Comparison of ENCODE assay signal across 13 cellular contexts in genomic region chr11:3046190-3046589, GRCh38. TPM values are rescaled to one million over a fixed set of nuclear protein-coding genes. Genes with fewer than 3 reads are reported as not detected.
DNase-seq lines count a peak whose midpoint lies in the region; ATAC-seq, FAIRE-seq and TF ChIP-seq lines count a peak whose summit lies in the region.
"Had no signal": no experiment of that assay in that cellular context is flagged by ENCODE, and none has a peak within 500 bp of the region (broad histone marks: within the 10 kb centered on the region; RNA-seq: fewer than 3 reads in every experiment).

No MANE protein-coding gene starts in this region.

- H2AFZ ChIP-seq in OCI-LY3 (ENCODE audit: low read depth, low read length) = no peak overlapping the region
- no peak overlapping the region for H2AFZ ChIP-seq in endothelial cell of umbilical vein (ENCODE audit: low read depth, low read length)

- H3K27me3 Mint-ChIP-seq in activated CD4-positive, alpha-beta T cell treated with anti-CD3 and anti-CD28 coated beads, Interleukin-2, amount 10 ng/mL, durations not matched to agents 7 days and 5 days = no peaks in the 10 kb centered on the region
- no peaks in the 10 kb centered on the region for H3K27me3 Mint-ChIP-seq in osteocyte (ENCODE audit: unreplicated experiment)
- H3K27me3 Mint-ChIP-seq in CD8-positive, alpha-beta T cell (ENCODE audit: low read depth) = no peaks in the 10 kb centered on the region
- H3K27me3 Mint-ChIP-seq: activated CD8-positive, alpha-beta memory T cell treated with anti-CD3 and anti-CD28 coated beads, Interleukin-2, amount 10 ng/mL, durations not matched to agents 7 days and 5 days; activated naive CD8-positive, alpha-beta T cell treated with anti-CD3 and anti-CD28 coated beads, Interleukin-2, amount 50 U/mL, for 24 hours had no signal

- peaks cover 22% of the 10 kb centered on the region for H3K36me3 Mint-ChIP-seq in activated CD4-positive, alpha-beta T cell treated with anti-CD3 and anti-CD28 coated beads, Interleukin-2, amount 10 ng/mL, durations not matched to agents 7 days and 5 days (ENCODE audit: low read depth)
- H3K36me3 Mint-ChIP-seq in osteocyte (ENCODE audit: unreplicated experiment) = peaks cover 36% of the 10 kb centered on the region
- H3K36me3 Mint-ChIP-seq in CD8-positive, alpha-beta T cell = peaks cover 49% of the 10 kb centered on the region

- 87 to 95% (median 90%) methylated on average over 12 of the region's 12 CpGs for WGBS in ovary, 3 donors

- no peak overlapping the region for H3K4me2 ChIP-seq in OCI-LY3 (ENCODE audit: low read length)
- no peak overlapping the region for H3K4me2 ChIP-seq in endothelial cell of umbilical vein (ENCODE audit: insufficient read depth, low read length)

- H3K4me3 Mint-ChIP-seq in activated CD4-positive, alpha-beta T cell treated with anti-CD3 and anti-CD28 coated beads, Interleukin-2, amount 10 ng/mL, durations not matched to agents 7 days and 5 days = no peak overlapping the region
- H3K4me3 Mint-ChIP-seq in osteocyte (ENCODE audit: unreplicated experiment) = no peak overlapping the region
- no peak overlapping the region for H3K4me3 Mint-ChIP-seq in CD8-positive, alpha-beta T cell
- H3K4me3 Mint-ChIP-seq: activated CD8-positive, alpha-beta memory T cell treated with anti-CD3 and anti-CD28 coated beads, Interleukin-2, amount 10 ng/mL, durations not matched to agents 7 days and 5 days; activated naive CD8-positive, alpha-beta T cell treated with anti-CD3 and anti-CD28 coated beads, Interleukin-2, amount 50 U/mL, for 24 hours had no signal

- CTCF ChIA-PET in activated CD4-positive, alpha-beta T cell treated with anti-CD3 and anti-CD28 coated beads, Interleukin-2, amount 10 ng/mL, durations not matched to agents 7 days and 5 days (lab: Charles Lee) = interaction anchor here (1.2 to 2.8 kb wide), 5 partner anchors 9 to 96 kb away, joined by 3 to 13 read pairs (median 4); no protein-coding TSS in a partner anchor
- CTCF ChIA-PET in endothelial cell of umbilical vein (lab: Charles Lee) = interaction anchor here (0.7 to 2.1 kb wide), 6 partner anchors 8 to 116 kb away, joined by 3 to 8 read pairs (median 3); partner anchors contain the start of gene PHLDA2
- CTCF ChIA-PET in CD8-positive, alpha-beta T cell (lab: Charles Lee) = interaction anchor here (1.3 kb wide), 1 partner anchor 513 kb away, joined by 3 read pairs; no protein-coding TSS in a partner anchor

- H3K9ac ChIP-seq in OCI-LY3 (ENCODE audit: low read length) = no peak overlapping the region
- no peak overlapping the region for H3K9ac ChIP-seq in endothelial cell of umbilical vein (replicated peaks; ENCODE audit: extremely low read depth, insufficient read depth, low read length)

- TF ChIP-seq POLR2A in endothelial cell of umbilical vein (IDR thresholded peaks at IDR 0.05; ENCODE audit: low read depth, low read length) (no peak), ovary (IDR thresholded peaks at IDR 0.05) (no peak)

- no peak for DNase-seq in activated CD4-positive, alpha-beta T cell treated with anti-CD3 and anti-CD28 coated beads, Interleukin-2, amount 10 ng/mL, durations not matched to agents 7 days and 5 days
- no peak for DNase-seq in activated CD4-positive, alpha-beta T cell treated with anti-CD3 and anti-CD28 coated beads for 48 hours
- DNase-seq in endothelial cell of umbilical vein (ENCODE audit: low read depth, low spot score) (no peak), osteocyte (ENCODE audit: extremely low spot score, unreplicated experiment) (no peak), ovary (no peak)
- DNase-seq in CD8-positive, alpha-beta T cell = no peak
- DNase-seq: activated CD8-positive, alpha-beta memory T cell treated with anti-CD3 and anti-CD28 coated beads, Interleukin-2, amount 10 ng/mL, durations not matched to agents 7 days and 5 days; activated naive CD8-positive, alpha-beta T cell treated with anti-CD3 and anti-CD28 coated beads, Interleukin-2, amount 50 U/mL, for 24 hours; uterus had no signal

- H3K9me3 ChIP-seq in OCI-LY3 (ENCODE audit: insufficient read depth, low read length) = no peaks in the 10 kb centered on the region
- no peaks in the 10 kb centered on the region for H3K9me3 ChIP-seq in endothelial cell of umbilical vein (replicated peaks; ENCODE audit: control insufficient read depth, insufficient read depth, low read length)
- no peaks in the 10 kb centered on the region for H3K9me3 ChIP-seq in ovary
- no peaks in the 10 kb centered on the region for H3K9me3 ChIP-seq in CD8-positive, alpha-beta T cell (ENCODE audit: low read length)
- H3K9me3 ChIP-seq: pancreas, uterus had no signal

- BruUV-seq in endothelial cell of umbilical vein (replicated peaks; lab: Mats Ljungman, UMichigan) = no TSS peak

- dilution Hi-C loops in endothelial cell of umbilical vein (cut with MboI; ENCODE audit: extremely low pct_ligation_motif_present, low sequenced_read_pairs) = no loop called here

- TF ChIP-seq CTCF in OCI-LY3 (IDR thresholded peaks at IDR 0.05; ENCODE audit: low read depth, low read length) (peak; percentile 33), endothelial cell of umbilical vein (IDR thresholded peaks at IDR 0.05; ENCODE audit: extremely low read depth in 1 of 2, insufficient read depth in 1 of 2, low read depth in 1 of 2, low read length in 2 of 2) (peak; percentile 3 to 29), osteocyte (IDR thresholded peaks at IDR 0.05) (peak; percentile 21), ovary (IDR thresholded peaks at IDR 0.05) (no peak)
- no peak for TF ChIP-seq CTCF in CD8-positive, alpha-beta T cell (IDR thresholded peaks at IDR 0.05)

- peak overlapping the region; percentile 60 for H3K27ac Mint-ChIP-seq in activated CD4-positive, alpha-beta T cell treated with anti-CD3 and anti-CD28 coated beads, Interleukin-2, amount 10 ng/mL, durations not matched to agents 7 days and 5 days
- H3K27ac Mint-ChIP-seq in osteocyte (ENCODE audit: unreplicated experiment) = no peak overlapping the region
- no peak overlapping the region for H3K27ac Mint-ChIP-seq in CD8-positive, alpha-beta T cell
- H3K27ac Mint-ChIP-seq: activated CD8-positive, alpha-beta memory T cell treated with anti-CD3 and anti-CD28 coated beads, Interleukin-2, amount 10 ng/mL, durations not matched to agents 7 days and 5 days; activated naive CD8-positive, alpha-beta T cell treated with anti-CD3 and anti-CD28 coated beads, Interleukin-2, amount 50 U/mL, for 24 hours had no signal

- H3K36me3 ChIP-seq in OCI-LY3 (replicated peaks; ENCODE audit: low read depth, low read length) = peaks cover 19% of the 10 kb centered on the region
- peaks cover 0 to 7% of the 10 kb centered on the region in 2 experiments for H3K36me3 ChIP-seq in endothelial cell of umbilical vein (ENCODE audit: control insufficient read depth in 2 of 2, extremely low read depth in 1 of 2, insufficient read depth in 2 of 2, low read length in 2 of 2)
- H3K36me3 ChIP-seq in ovary = no peaks in the 10 kb centered on the region
- peaks cover 9% of the 10 kb centered on the region for H3K36me3 ChIP-seq in CD8-positive, alpha-beta T cell (ENCODE audit: insufficient read depth, low read length)
- H3K36me3 ChIP-seq: uterus had no signal

- no peaks in the 10 kb centered on the region for H3K9me3 Mint-ChIP-seq in activated CD4-positive, alpha-beta T cell treated with anti-CD3 and anti-CD28 coated beads, Interleukin-2, amount 10 ng/mL, durations not matched to agents 7 days and 5 days
- H3K9me3 Mint-ChIP-seq in osteocyte (ENCODE audit: unreplicated experiment) = no peaks in the 10 kb centered on the region
- no peaks in the 10 kb centered on the region for H3K9me3 Mint-ChIP-seq in CD8-positive, alpha-beta T cell
- H3K9me3 Mint-ChIP-seq: activated naive CD8-positive, alpha-beta T cell treated with anti-CD3 and anti-CD28 coated beads, Interleukin-2, amount 50 U/mL, for 24 hours had no signal

- H4K20me1 ChIP-seq in OCI-LY3 (ENCODE audit: insufficient read depth, low read length) = peaks cover 50% of the 10 kb centered on the region
- no peaks in the 10 kb centered on the region for H4K20me1 ChIP-seq in endothelial cell of umbilical vein (replicated peaks; ENCODE audit: control insufficient read depth, extremely low read depth, insufficient read depth, low read length)

- peaks cover 23% of the 10 kb centered on the region for H3K4me1 ChIP-seq in OCI-LY3 (ENCODE audit: low read length)
- H3K4me1 ChIP-seq in endothelial cell of umbilical vein (ENCODE audit: control insufficient read depth, extremely low read depth, insufficient read depth, low read length) = peaks cover 19% of the 10 kb centered on the region
- peaks cover 4% of the 10 kb centered on the region for H3K4me1 ChIP-seq in ovary (ENCODE audit: insufficient read depth)
- no peaks in the 10 kb centered on the region for H3K4me1 ChIP-seq in CD8-positive, alpha-beta T cell (ENCODE audit: insufficient read depth, low read length)

- intact Hi-C loops in endothelial cell of umbilical vein (cut with micrococcal nuclease) = no loop called here
- intact Hi-C loops in ovary (cut with DNase I) = loop anchor here in 1 of 4 donors (10.0 kb wide), 1 partner anchor 359 kb away; no protein-coding TSS in a partner anchor
- intact Hi-C loops in CD8-positive, alpha-beta T cell (cut with DNase I, micrococcal nuclease) = no loop called here

- ATAC-seq in CD8-positive, alpha-beta T cell = no peak
- ATAC-seq in GM18520 (IDR thresholded peaks at IDR 0.05; ENCODE audit: unreplicated experiment) = no peak
- ATAC-seq: activated CD8-positive, alpha-beta memory T cell treated with anti-CD3 and anti-CD28 coated beads, Interleukin-2, amount 10 ng/mL, durations not matched to agents 7 days and 5 days; activated naive CD8-positive, alpha-beta T cell treated with anti-CD3 and anti-CD28 coated beads, Interleukin-2, amount 50 U/mL, for 24 hours; pancreas had no signal

- no peak for FAIRE-seq in endothelial cell of umbilical vein (lab: Jason Lieb, UNC)
- FAIRE-seq: pancreas, RCC 7860 had no signal

- H3K79me2 ChIP-seq in OCI-LY3 (ENCODE audit: low read length) = peaks cover 80% of the 10 kb centered on the region
- H3K79me2 ChIP-seq in endothelial cell of umbilical vein (ENCODE audit: control insufficient read depth, insufficient read depth, low read length) = peaks cover 79% of the 10 kb centered on the region

- POLR2A ChIA-PET in activated CD4-positive, alpha-beta T cell treated with anti-CD3 and anti-CD28 coated beads, Interleukin-2, amount 10 ng/mL, durations not matched to agents 7 days and 5 days (lab: Charles Lee) = no interaction called here
- POLR2A ChIA-PET in endothelial cell of umbilical vein (lab: Charles Lee) = no interaction called here
- POLR2A ChIA-PET in CD8-positive, alpha-beta T cell (lab: Charles Lee) = no interaction called here

- H3K4me1 Mint-ChIP-seq in activated CD4-positive, alpha-beta T cell treated with anti-CD3 and anti-CD28 coated beads, Interleukin-2, amount 10 ng/mL, durations not matched to agents 7 days and 5 days = peaks cover 21% of the 10 kb centered on the region
- peaks cover 71% of the 10 kb centered on the region for H3K4me1 Mint-ChIP-seq in osteocyte (ENCODE audit: unreplicated experiment)
- H3K4me1 Mint-ChIP-seq in CD8-positive, alpha-beta T cell (ENCODE audit: low read depth) = peaks cover 20% of the 10 kb centered on the region

- no peaks in the 10 kb centered on the region for H3K9me1 ChIP-seq in endothelial cell of umbilical vein (replicated peaks; ENCODE audit: control insufficient read depth, extremely low read depth, insufficient read depth, low read length)

- no peak overlapping the region for H3K4me3 ChIP-seq in OCI-LY3 (ENCODE audit: low read length)
- no peak overlapping the region for H3K4me3 ChIP-seq in endothelial cell of umbilical vein (replicated peaks in 1 of 3; ENCODE audit: insufficient read depth in 1 of 3, low read depth in 1 of 3, low read length in 3 of 3)
- no peak overlapping the region for H3K4me3 ChIP-seq in ovary
- H3K4me3 ChIP-seq in CD8-positive, alpha-beta T cell (ENCODE audit: low read depth, low read length) = no peak overlapping the region
- H3K4me3 ChIP-seq: pancreas, uterus had no signal

- no peak for TF ChIP-seq EP300 in ovary (IDR thresholded peaks at IDR 0.05)

- H3K27ac ChIP-seq in OCI-LY3 (ENCODE audit: low read length) = no peak overlapping the region
- H3K27ac ChIP-seq in endothelial cell of umbilical vein (ENCODE audit: insufficient read depth, low read depth, low read length) = no peak overlapping the region
- no peak overlapping the region for H3K27ac ChIP-seq in ovary
- H3K27ac ChIP-seq in CD8-positive, alpha-beta T cell (ENCODE audit: low read depth, low read length) = no peak overlapping the region
- H3K27ac ChIP-seq: pancreas, uterus had no signal

- H3K27me3 ChIP-seq in OCI-LY3 (ENCODE audit: low read depth, low read length) (no peaks in the 10 kb centered on the region), endothelial cell of umbilical vein (ENCODE audit: control insufficient read depth in 2 of 2, insufficient read depth in 2 of 2, low read length in 2 of 2) (no peaks in the 10 kb centered on the region), ovary (no peaks in the 10 kb centered on the region)
- H3K27me3 ChIP-seq in CD8-positive, alpha-beta T cell (ENCODE audit: insufficient read depth, low read length) = no peaks in the 10 kb centered on the region
- H3K27me3 ChIP-seq: pancreas, uterus had no signal

RNA-seq across cellular contexts. Expression of gene CARS1, which starts 11.0 kb away (rescaled TPM):
- total RNA-seq in activated CD4-positive, alpha-beta T cell treated with anti-CD3 and anti-CD28 coated beads, Interleukin-2, amount 10 ng/mL, durations not matched to agents 7 days and 5 days = 10 to 100 TPM; 81.4 to 97.6 TPM
- total RNA-seq in endothelial cell of umbilical vein (66.2 and 72.3 TPM in 2 replicates), osteocyte (134 and 148 TPM in 2 replicates), ovary (100 to 1,000 TPM in 1 of 7 donors, 10 to 100 TPM in 6; 12.5 to 148 (median 17.6) TPM)
- polyA plus RNA-seq in endothelial cell of umbilical vein (32.2 and 43.5 TPM in 2 replicates), ovary (10 to 100 TPM; 15.0 to 22.8 TPM)
- polyA plus RNA-seq in endothelial cell of umbilical vein (2011; cell fraction: cytosol; rRNA removed) = 38.6 and 42.2 TPM in 2 replicates
- polyA plus RNA-seq in endothelial cell of umbilical vein (2011; cell fraction: nucleus; rRNA removed) = 178 and 193 TPM in 2 replicates
- 57.1 and 59.4 TPM in 2 replicates for polyA plus RNA-seq in endothelial cell of umbilical vein (2012)
- polyA minus RNA-seq in endothelial cell of umbilical vein = 48.2 and 49.9 TPM in 2 replicates
- polyA minus RNA-seq in endothelial cell of umbilical vein (2011; cell fraction: cytosol; rRNA and poly(A)+ RNA removed) = 58.0 TPM
- polyA minus RNA-seq in endothelial cell of umbilical vein (2011; cell fraction: nucleus; rRNA and poly(A)+ RNA removed) = 45.8 and 48.3 TPM in 2 replicates
- total RNA-seq in CD8-positive, alpha-beta T cell = 10 to 100 TPM; 34.2 to 34.7 TPM

RNA-seq across cellular contexts. Expression of gene NAP1L4, which starts 54.1 kb away (rescaled TPM):
- 100 to 1,000 TPM; 354 to 367 TPM for total RNA-seq in activated CD4-positive, alpha-beta T cell treated with anti-CD3 and anti-CD28 coated beads, Interleukin-2, amount 10 ng/mL, durations not matched to agents 7 days and 5 days
- total RNA-seq in endothelial cell of umbilical vein = 173 and 177 TPM in 2 replicates
- 68.0 and 100.0 TPM in 2 replicates for polyA plus RNA-seq in endothelial cell of umbilical vein
- polyA plus RNA-seq in endothelial cell of umbilical vein (2011; cell fraction: cytosol; rRNA removed) = 112 and 117 TPM in 2 replicates
- 169 and 178 TPM in 2 replicates for polyA plus RNA-seq in endothelial cell of umbilical vein (2011; cell fraction: nucleus; rRNA removed)
- polyA plus RNA-seq in endothelial cell of umbilical vein (2012) = 140 and 147 TPM in 2 replicates
- polyA minus RNA-seq in endothelial cell of umbilical vein = 71.5 and 73.7 TPM in 2 replicates
- polyA minus RNA-seq in endothelial cell of umbilical vein (2011; cell fraction: cytosol; rRNA and poly(A)+ RNA removed) = 52.2 TPM
- 75.3 and 108 TPM in 2 replicates for polyA minus RNA-seq in endothelial cell of umbilical vein (2011; cell fraction: nucleus; rRNA and poly(A)+ RNA removed)
- total RNA-seq in osteocyte = 147 and 148 TPM in 2 replicates
- total RNA-seq in ovary = 100 to 1,000 TPM in 6 of 7 donors, 10 to 100 TPM in 1; 71.3 to 136 (median 102) TPM
- 100 to 1,000 TPM in 1 of 2 donors, 10 to 100 TPM in 1; 54.4 to 112 TPM for polyA plus RNA-seq in ovary
- 100 to 1,000 TPM; 276 to 290 TPM for total RNA-seq in CD8-positive, alpha-beta T cell

Comparison
In these comparisons a context has a peak if more than half of its experiments do, and no peak if none do; other contexts are left out.
1. CTCF ChIP-seq: peak in OCI-LY3 (single experiment), endothelial cell of umbilical vein (2 of 2) and osteocyte (single experiment); none in ovary (0 of 3) and CD8-positive, alpha-beta T cell (single experiment).